28 cellular contexts compared by ENCODE assay signal in genomic region chr13:110201114-110201513, GRCh38.
DNase-seq lines count a peak whose midpoint lies in the region; ATAC-seq, FAIRE-seq and TF ChIP-seq lines count a peak whose summit lies in the region.
"Had no signal": no experiment of that assay in that cellular context is flagged by ENCODE, and none has a peak within 500 bp of the region (broad histone marks: within the 10 kb centered on the region; RNA-seq: fewer than 3 reads in every experiment).

No MANE protein-coding gene starts in this region.

- peak; percentile 21 for DNase-seq in NCI-H82 (lab: John Stamatoyannopoulos, UW)
- no peak for DNase-seq in NCI-H82 treated with DMSO at 0.1 percent for 48 hours (lab: John Stamatoyannopoulos, UW; ENCODE audit: unreplicated experiment)
- peak; percentile 5 for DNase-seq in NB4 (ENCODE audit: low read depth)
- DNase-seq in HepG2 (ENCODE audit: low spot score): no peak
- no peak for DNase-seq in NOMO-1 treated with dmso at 0.1 percent for 144 hours (lab: John Stamatoyannopoulos, UW; ENCODE audit: unreplicated experiment)
- no peak for DNase-seq in T-helper 2 cell
- no peak for DNase-seq in EL
- DNase-seq: 8988T, ACHN, BE2C, H9, HFFc6, MM.1S, NCI-H1092 treated with DMSO at 0.1 percent for 48 hours, NCI-H1436, NCI-H187, NCI-H2081 treated with DMSO at 0.1 percent for 48 hours, NCI-H2171, NCI-H226, NCI-H510A, SHP77 treated with DMSO at 0.1 percent for 48 hours had no signal

- 53% methylated on average over 4 of the region's 4 CpGs for WGBS in HepG2 (ENCODE audit: low lambda C conversion rate)

- H3K79me2 ChIP-seq in HepG2 (ENCODE audit: insufficient read depth, low read length): no peaks in the 10 kb centered on the region

- no peak for ATAC-seq in HepG2
- ATAC-seq: GM23338 had no signal

- no peak overlapping the region for H3K9ac ChIP-seq in HepG2 (ENCODE audit: insufficient read depth, low read depth, low read length)
- H3K9ac ChIP-seq in subcutaneous abdominal adipose tissue (ENCODE audit: low read length in 5 of 5): no peak overlapping the region
- H3K9ac ChIP-seq: KMS-11 had no signal

- no peak overlapping the region for H3K4me2 ChIP-seq in HepG2 (ENCODE audit: low read depth, low read length)
- H3K4me2 ChIP-seq: GM23338, KMS-11, PC-9 had no signal

- TF ChIP-seq EP300 in HepG2 (IDR thresholded peaks at IDR 0.05; ENCODE audit: low read depth in 2 of 2, low read length in 2 of 2) (no peak), HepG2 (CRISPR knock-in tag; IDR thresholded peaks at IDR 0.05; ENCODE audit: borderline replicate concordance) (no peak)

- in situ Hi-C loops in HepG2 (cut with HindIII; ENCODE audit: extremely low pct_ligation_motif_present, low pct_unique_long_range_greater_than_20kb): loop anchor here (25.0 kb wide), 1 partner anchor 611 kb away; no protein-coding TSS in a partner anchor

- CTCF ChIA-PET in HepG2 (lab: Yijun Ruan, JAX; ENCODE audit: low intra/inter-chr PET ratio, low total read pairs): no interaction called here

- H2AFZ ChIP-seq in HepG2 (ENCODE audit: low read length): no peak overlapping the region
- H2AFZ ChIP-seq: GM23338, PC-9 had no signal

- POLR2A ChIA-PET in HepG2 (lab: Yijun Ruan, JAX): no interaction called here

- H3K27me3 ChIP-seq in HepG2 (ENCODE audit: control insufficient read depth in 1 of 2, insufficient read depth in 2 of 2, low read length in 2 of 2): peaks cover 0 to 3% of the 10 kb centered on the region in 2 experiments; a peak in 1 of 5 replicates
- H3K27me3 ChIP-seq in subcutaneous abdominal adipose tissue (ENCODE audit: control insufficient read depth in 5 of 5, insufficient read depth in 4 of 5, low read length in 5 of 5): no peaks in the 10 kb centered on the region

- no peak for TF ChIP-seq POLR2A in NB4 (IDR thresholded peaks at IDR 0.05; ENCODE audit: extremely low read depth, insufficient read length)
- TF ChIP-seq POLR2A in HepG2 (IDR thresholded peaks at IDR 0.05; ENCODE audit: insufficient read depth in 1 of 2, low read depth in 2 of 2, low read length in 2 of 2): no peak

- no peak overlapping the region for H3K27ac ChIP-seq in HepG2 (ENCODE audit: extremely low read length, insufficient read depth, low read length)
- peak overlapping the region; percentile 24 for H3K27ac ChIP-seq in subcutaneous abdominal adipose tissue (ENCODE audit: low read depth, low read length)
- H3K27ac ChIP-seq: KMS-11, PC-9, RWPE1 had no signal

- H3K9me3 ChIP-seq in HepG2 (ENCODE audit: low read length) (no peaks in the 10 kb centered on the region), subcutaneous abdominal adipose tissue (ENCODE audit: control insufficient read depth in 5 of 5, low read length in 5 of 5) (no peaks in the 10 kb centered on the region)
- H3K9me3 ChIP-seq: BE2C had no signal

- H4K20me1 ChIP-seq in HepG2 (ENCODE audit: insufficient read depth, low read length): no peaks in the 10 kb centered on the region

- TF ChIP-seq CTCF in NB4 (IDR thresholded peaks at IDR 0.05; ENCODE audit: low read depth, low read length) (no peak), HepG2 (CRISPR knock-in tag; IDR thresholded peaks at IDR 0.05) (no peak)

- no peaks in the 10 kb centered on the region for H3K36me3 ChIP-seq in HepG2 (replicated peaks in 1 of 2; ENCODE audit: control insufficient read depth in 1 of 2, insufficient read depth in 2 of 2, low read length in 2 of 2)
- H3K36me3 ChIP-seq in subcutaneous abdominal adipose tissue (ENCODE audit: control insufficient read depth in 5 of 5, insufficient read depth in 5 of 5, low read length in 5 of 5): peaks cover 41 to 94% (median 82%) of the 10 kb centered on the region in 5 donors
- H3K36me3 ChIP-seq: BE2C had no signal

- H3K4me1 ChIP-seq in HepG2 (ENCODE audit: insufficient read depth, low read length): peaks cover 33% of the 10 kb centered on the region
- peaks cover 0 to 18% (median 7%) of the 10 kb centered on the region in 5 donors for H3K4me1 ChIP-seq in subcutaneous abdominal adipose tissue (ENCODE audit: control insufficient read depth in 5 of 5, insufficient read depth in 5 of 5, low read length in 5 of 5)
- H3K4me1 ChIP-seq: BE2C had no signal

- FAIRE-seq in HepG2 (lab: Jason Lieb, UNC): no peak
- FAIRE-seq: GM18507, HTR-8/SVneo had no signal

- H3K4me3 ChIP-seq in NB4 (ENCODE audit: low read depth, low read length): no peak overlapping the region
- no peak overlapping the region for H3K4me3 ChIP-seq in HepG2 (replicated peaks in 1 of 3; ENCODE audit: insufficient read depth in 1 of 3, low read depth in 2 of 3, low read length in 3 of 3)
- no peak overlapping the region for H3K4me3 ChIP-seq in subcutaneous abdominal adipose tissue (ENCODE audit: low read depth in 1 of 5, low read length in 5 of 5)
- H3K4me3 ChIP-seq: GM23338, PC-9 had no signal

- TF ChIP-seq RAD21 in HepG2 (CRISPR knock-in tag; IDR thresholded peaks at IDR 0.05): no peak

- no TSS peak for BruUV-seq in HepG2 (replicated peaks; lab: Mats Ljungman, UMichigan)

- intact Hi-C loops in HepG2 (cut with micrococcal nuclease; ENCODE audit: unreplicated experiment): no loop called here

TF ChIP-seq in HepG2, 621 proteins besides CTCF, POLR2A, EP300 and RAD21:
- TF ChIP-seq XRCC5 (optimal IDR thresholded peaks at IDR 0.05; ENCODE audit: low read length): no peak
- TF ChIP-seq PCBP2 (optimal IDR thresholded peaks at IDR 0.05; ENCODE audit: low read depth, low read length, poor library complexity, severe bottlenecking): peak; percentile 42
TF ChIP-seq in HepG2: peak in this region for 1.

Comparison
In these comparisons a context has a peak if more than half of its experiments do, and no peak if none do; other contexts are left out.
1. DNase-seq: peak in NCI-H82 (single experiment) and NB4 (single experiment); none in NCI-H82 treated with DMSO at 0.1 percent for 48 hours (single experiment), HepG2 (single experiment), NOMO-1 treated with dmso at 0.1 percent for 144 hours (single experiment), T-helper 2 cell (0 of 5) and EL (single experiment).